Comparison of ENCODE assay signal across 15 cellular contexts in the genomic region with DNA sequence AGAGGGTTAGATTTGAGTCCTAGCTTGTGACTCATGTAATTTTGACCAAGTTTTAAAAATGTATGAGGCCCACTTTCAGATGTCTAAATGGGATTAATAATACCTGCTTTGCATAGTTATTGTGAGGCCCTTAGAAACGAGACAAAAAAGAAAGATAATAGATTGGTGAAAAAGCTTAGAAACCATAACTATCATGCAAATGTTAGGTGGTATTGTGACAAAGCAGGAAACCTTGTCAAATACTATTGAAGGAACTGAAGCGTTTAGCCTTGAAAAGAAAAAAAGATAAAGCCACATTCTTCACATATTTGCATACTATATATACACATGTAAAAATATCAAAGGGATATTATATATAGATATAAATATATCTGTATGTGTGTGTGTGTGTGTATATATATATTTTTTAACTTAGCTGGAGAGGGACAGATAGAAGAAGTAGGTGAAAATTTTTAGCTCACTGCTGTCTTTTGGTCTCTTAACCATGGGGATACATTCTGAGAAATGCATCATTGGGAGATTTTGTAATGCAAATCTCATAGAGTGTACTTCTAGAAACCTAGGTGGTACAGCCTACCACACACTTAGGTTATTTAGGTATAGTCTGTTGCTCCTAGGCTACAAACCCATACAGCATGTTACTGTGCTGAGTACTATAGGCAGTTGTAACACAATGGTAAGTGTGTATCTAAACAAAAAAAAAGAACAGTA.
A peak's percentile ranks its signal among the peaks of the same experiment; 100 is the strongest.
DNase-seq lines count a peak whose midpoint lies in the region; ATAC-seq, FAIRE-seq and TF ChIP-seq lines count a peak whose summit lies in the region.
"Had no signal": no experiment of that assay in that cellular context is flagged by ENCODE, and none has a peak within 500 bp of the region (broad histone marks: within the 10 kb centered on the region; RNA-seq: fewer than 3 reads in every experiment).

No MANE protein-coding gene starts in this region.

- H3K4me3 Mint-ChIP-seq in activated CD4-positive, alpha-beta memory T cell treated with anti-CD3 and anti-CD28 coated beads, Interleukin-2, amount 10 ng/mL, durations not matched to agents 7 days and 5 days = no peak overlapping the region
- H3K4me3 Mint-ChIP-seq in activated CD4-positive, alpha-beta T cell treated with anti-CD3 and anti-CD28 coated beads for 36 hours = no peak overlapping the region
- H3K4me3 Mint-ChIP-seq: activated CD8-positive, alpha-beta memory T cell treated with anti-CD3 and anti-CD28 coated beads, Interleukin-2, amount 10 ng/mL, durations not matched to agents 7 days and 5 days; CD4-positive, CD25-positive, alpha-beta regulatory T cell; effector memory CD8-positive, alpha-beta T cell had no signal

- intact Hi-C loops in activated CD4-positive, alpha-beta T cell treated with anti-CD3 and anti-CD28 coated beads for 36 hours (cut with DNase I, micrococcal nuclease) = no loop called here

- H4K91ac ChIP-seq in H1 (replicated peaks; ENCODE audit: insufficient read length, low read length) = no peak overlapping the region

- TF ChIP-seq EP300 in H1 (IDR thresholded peaks at IDR 0.05; ENCODE audit: borderline replicate concordance in 1 of 2, low read depth in 2 of 2, low read length in 2 of 2) = no peak

- peak overlapping the region in 1 of 4 experiments; percentile 19; a peak in 1 of 8 replicates for H3K4me3 ChIP-seq in H1 (ENCODE audit: extremely low read depth in 1 of 4, insufficient read depth in 2 of 4, low read depth in 3 of 4, low read length in 4 of 4)
- H3K4me3 ChIP-seq: hepatocyte, vagina had no signal

- peak overlapping the region; percentile 56; the same call in 1 of the 2 replicates for H3K27ac ChIP-seq in H1 (ENCODE audit: low read depth, low read length)
- H3K27ac ChIP-seq: hepatocyte, vagina had no signal

- no peak for TF ChIP-seq RAD21 in H1 (IDR thresholded peaks at IDR 0.05 in 1 of 2, conservative IDR thresholded peaks at IDR 0.05 in 1 of 2; ENCODE audit: low read depth in 2 of 2, low read length in 2 of 2)

- H3K4ac ChIP-seq in H1 (replicated peaks; ENCODE audit: insufficient read length, low read depth, low read length) = no peak overlapping the region

- ATAC-seq in GM18520 (IDR thresholded peaks at IDR 0.05; ENCODE audit: unreplicated experiment) (peak; percentile 56), GM21529 (IDR thresholded peaks at IDR 0.05; ENCODE audit: unreplicated experiment) (peak; percentile 64), HG03135 (IDR thresholded peaks at IDR 0.05; ENCODE audit: unreplicated experiment) (peak; percentile 72)
- no peak for ATAC-seq in activated CD4-positive, alpha-beta T cell treated with anti-CD3 and anti-CD28 coated beads for 36 hours
- ATAC-seq: activated CD8-positive, alpha-beta memory T cell treated with anti-CD3 and anti-CD28 coated beads, Interleukin-2, amount 10 ng/mL, durations not matched to agents 7 days and 5 days; effector memory CD8-positive, alpha-beta T cell had no signal

- no peaks in the 10 kb centered on the region for H4K20me1 ChIP-seq in H1 (replicated peaks in 1 of 2; ENCODE audit: control insufficient read depth in 1 of 2, insufficient read depth in 2 of 2, low read length in 2 of 2)

- no peak for TF ChIP-seq POLR2A in H1 (IDR thresholded peaks at IDR 0.05; ENCODE audit: control extremely low read depth in 1 of 2, low read depth in 2 of 2, low read length in 2 of 2)

- no peaks in the 10 kb centered on the region for H3K9me3 Mint-ChIP-seq in activated CD4-positive, alpha-beta memory T cell treated with anti-CD3 and anti-CD28 coated beads, Interleukin-2, amount 10 ng/mL, durations not matched to agents 7 days and 5 days
- no peaks in the 10 kb centered on the region for H3K9me3 Mint-ChIP-seq in activated CD4-positive, alpha-beta T cell treated with anti-CD3 and anti-CD28 coated beads for 36 hours (ENCODE audit: low read depth)
- H3K9me3 Mint-ChIP-seq: effector memory CD8-positive, alpha-beta T cell had no signal

- TF ChIP-seq CTCF in H1 (IDR thresholded peaks at IDR 0.05; ENCODE audit: control extremely low read depth in 1 of 3, insufficient read depth in 1 of 3, low read depth in 1 of 3, low read length in 3 of 3) = no peak

- H3K23ac ChIP-seq in H1 (ENCODE audit: insufficient read length) = no peak overlapping the region

- H2BK20ac ChIP-seq in H1 (ENCODE audit: low read length) = peak overlapping the region; percentile 82; the same call in 1 of the 2 replicates

- no peaks in the 10 kb centered on the region for H3K4me1 Mint-ChIP-seq in activated CD4-positive, alpha-beta memory T cell treated with anti-CD3 and anti-CD28 coated beads, Interleukin-2, amount 10 ng/mL, durations not matched to agents 7 days and 5 days
- no peaks in the 10 kb centered on the region for H3K4me1 Mint-ChIP-seq in activated CD4-positive, alpha-beta T cell treated with anti-CD3 and anti-CD28 coated beads for 36 hours

- no peaks in the 10 kb centered on the region for H3K27me3 Mint-ChIP-seq in activated CD4-positive, alpha-beta memory T cell treated with anti-CD3 and anti-CD28 coated beads, Interleukin-2, amount 10 ng/mL, durations not matched to agents 7 days and 5 days
- no peaks in the 10 kb centered on the region for H3K27me3 Mint-ChIP-seq in activated CD4-positive, alpha-beta T cell treated with anti-CD3 and anti-CD28 coated beads for 36 hours
- H3K27me3 Mint-ChIP-seq: activated CD8-positive, alpha-beta memory T cell treated with anti-CD3 and anti-CD28 coated beads, Interleukin-2, amount 10 ng/mL, durations not matched to agents 7 days and 5 days; effector memory CD8-positive, alpha-beta T cell had no signal

- no peak overlapping the region; the same call in 1 of the 2 replicates for H2BK12ac ChIP-seq in H1 (ENCODE audit: low read depth, low read length)

- H3K79me2 ChIP-seq in H1 (ENCODE audit: control insufficient read depth in 1 of 2, insufficient read depth in 2 of 2, low read length in 2 of 2) = no peaks in the 10 kb centered on the region
- H3K79me2 ChIP-seq: hepatocyte had no signal

- H3K27me3 ChIP-seq in H1 (replicated peaks in 1 of 4; ENCODE audit: control insufficient read depth in 3 of 4, extremely low read depth in 1 of 4, insufficient read depth in 3 of 4, low read length in 3 of 4) = no peaks in the 10 kb centered on the region
- H3K27me3 ChIP-seq: hepatocyte, vagina had no signal

- H2BK5ac ChIP-seq in H1 (ENCODE audit: low read depth, low read length) = peak overlapping the region; percentile 80; the same call in 1 of the 2 replicates

- H3K56ac ChIP-seq in H1 (replicated peaks; ENCODE audit: insufficient read length, low read depth, low read length) = no peak overlapping the region

- H3K18ac ChIP-seq in H1 (ENCODE audit: extremely low read depth, low read length) = no peak overlapping the region

- no peak overlapping the region for H3K14ac ChIP-seq in H1 (ENCODE audit: insufficient read length)

- no peaks in the 10 kb centered on the region for H3K23me2 ChIP-seq in H1 (ENCODE audit: low read depth, low read length)

- peaks cover 3 to 5% of the 10 kb centered on the region in 2 experiments; a peak in 1 of 4 replicates for H3K9me3 ChIP-seq in H1 (ENCODE audit: insufficient read depth in 2 of 2, low read depth in 1 of 2, low read length in 1 of 2)
- H3K9me3 ChIP-seq: vagina had no signal

- peaks cover 21% of the 10 kb centered on the region for H3K36me3 Mint-ChIP-seq in activated CD4-positive, alpha-beta memory T cell treated with anti-CD3 and anti-CD28 coated beads, Interleukin-2, amount 10 ng/mL, durations not matched to agents 7 days and 5 days (ENCODE audit: low read depth)
- peaks cover 35% of the 10 kb centered on the region for H3K36me3 Mint-ChIP-seq in activated CD4-positive, alpha-beta T cell treated with anti-CD3 and anti-CD28 coated beads for 36 hours (ENCODE audit: low read depth)

- CTCF ChIA-PET in H1 (lab: Charles Lee; ENCODE audit: partially characterized antibody) = no interaction called here
- CTCF ChIA-PET in activated CD4-positive, alpha-beta memory T cell treated with anti-CD3 and anti-CD28 coated beads, Interleukin-2, amount 10 ng/mL, durations not matched to agents 7 days and 5 days (lab: Charles Lee) = no interaction called here
- CTCF ChIA-PET in activated CD4-positive, alpha-beta T cell treated with anti-CD3 and anti-CD28 coated beads for 36 hours (lab: Charles Lee) = no interaction called here

- no peak for FAIRE-seq in H1 (lab: Jason Lieb, UNC)

- H3K4me1 ChIP-seq in H1 (replicated peaks in 1 of 4; ENCODE audit: control insufficient read depth in 3 of 4, insufficient read depth in 4 of 4, low read length in 3 of 4) = peaks cover 0 to 18% (median 5%) of the 10 kb centered on the region in 4 experiments; a peak in 2 of 7 replicates
- H3K4me1 ChIP-seq: vagina had no signal

- no peak overlapping the region for H3K27ac Mint-ChIP-seq in activated CD4-positive, alpha-beta memory T cell treated with anti-CD3 and anti-CD28 coated beads, Interleukin-2, amount 10 ng/mL, durations not matched to agents 7 days and 5 days
- no peak overlapping the region for H3K27ac Mint-ChIP-seq in activated CD4-positive, alpha-beta T cell treated with anti-CD3 and anti-CD28 coated beads for 36 hours
- H3K27ac Mint-ChIP-seq: activated CD8-positive, alpha-beta memory T cell treated with anti-CD3 and anti-CD28 coated beads, Interleukin-2, amount 10 ng/mL, durations not matched to agents 7 days and 5 days; CD4-positive, CD25-positive, alpha-beta regulatory T cell; effector memory CD8-positive, alpha-beta T cell had no signal

- H2AFZ ChIP-seq in H1 (ENCODE audit: low read length) = no peak overlapping the region
- H2AFZ ChIP-seq: hepatocyte had no signal

- H2AK5ac ChIP-seq in H1 (ENCODE audit: low read depth, low read length) = no peak overlapping the region

- peak overlapping the region; percentile 96 for H4K5ac ChIP-seq in H1 (ENCODE audit: insufficient read length, low read depth, low read length)

- DNase-seq in H1 (ENCODE audit: low read depth in 1 of 2, low spot score in 2 of 2) = no peak
- DNase-seq in NCI-H2171 treated with DMSO at 0.1 percent for 48 hours (lab: John Stamatoyannopoulos, UW) = no peak
- DNase-seq in activated CD4-positive, alpha-beta T cell treated with anti-CD3 and anti-CD28 coated beads, Interleukin-2, amount 50 U/mL, for 48 hours = no peak
- no peak for DNase-seq in activated CD4-positive, alpha-beta memory T cell treated with anti-CD3 and anti-CD28 coated beads, Interleukin-2, amount 10 ng/mL, durations not matched to agents 7 days and 5 days
- no peak for DNase-seq in activated CD4-positive, alpha-beta T cell treated with anti-CD3 and anti-CD28 coated beads for 36 hours
- DNase-seq: activated CD8-positive, alpha-beta memory T cell treated with anti-CD3 and anti-CD28 coated beads, Interleukin-2, amount 10 ng/mL, durations not matched to agents 7 days and 5 days; CD4-positive, CD25-positive, alpha-beta regulatory T cell; effector memory CD8-positive, alpha-beta T cell; NCI-H1092 treated with DMSO at 0.1 percent for 48 hours; NK-92 treated with Interleukin-12 subunit alpha and Interleukin-12 subunit beta, amount 100 ng/mL, for 24 hours had no signal

- no peaks in the 10 kb centered on the region for H3K79me1 ChIP-seq in H1 (ENCODE audit: low read depth, low read length)

- H3K4me2 ChIP-seq in H1 (ENCODE audit: insufficient read depth in 1 of 2, low read depth in 2 of 2, low read length in 2 of 2) = peak overlapping the region; percentile 13 to 44
- H3K4me2 ChIP-seq: hepatocyte had no signal

- H2BK15ac ChIP-seq in H1 (ENCODE audit: low read length) = no peak overlapping the region

- WGBS in H1 (ENCODE audit: extremely low coverage in 1 of 2, insufficient coverage in 1 of 2, insufficient read length in 1 of 2, insufficient replicate concordance in 2 of 2, low coverage in 1 of 2, low lambda C conversion rate in 2 of 2, missing lambda C conversion rate in 1 of 2), 2 experiments = 7% methylated on average over 2 of the region's 2 CpGs; no CpG with 5 or more reads in 1 of the 2 experiments

- H3K9ac ChIP-seq in H1 (replicated peaks in 1 of 4; ENCODE audit: extremely low read depth in 1 of 4, low read depth in 3 of 4, low read length in 3 of 4) = no peak overlapping the region

- POLR2A ChIA-PET in H1 (lab: Charles Lee; ENCODE audit: partially characterized antibody) = interaction anchor here (1.2 kb wide), 1 partner anchor 45 kb away, joined by 3 read pairs; no protein-coding TSS in a partner anchor
- POLR2A ChIA-PET in activated CD4-positive, alpha-beta memory T cell treated with anti-CD3 and anti-CD28 coated beads, Interleukin-2, amount 10 ng/mL, durations not matched to agents 7 days and 5 days (lab: Charles Lee) = no interaction called here
- POLR2A ChIA-PET in activated CD4-positive, alpha-beta T cell treated with anti-CD3 and anti-CD28 coated beads for 36 hours (lab: Charles Lee) = no interaction called here

- no peak overlapping the region for H4K8ac ChIP-seq in H1 (ENCODE audit: extremely low read depth, insufficient read depth, low read length)

- peak overlapping the region; percentile 86 for H2BK120ac ChIP-seq in H1 (replicated peaks; ENCODE audit: low read depth, low read length)

- peaks cover 0 to 7% (median 0%) of the 10 kb centered on the region in 4 experiments; a peak in 3 of 8 replicates for H3K36me3 ChIP-seq in H1 (ENCODE audit: control insufficient read depth in 2 of 4, insufficient read depth in 4 of 4, low read length in 3 of 4)
- H3K36me3 ChIP-seq: vagina had no signal
